ENCODE assay signal across 26 cellular contexts in genomic region chr6:106862858-106863257, GRCh38.
"Had no signal": no experiment of that assay in that cellular context is flagged by ENCODE, and none has a peak within 500 bp of the region (broad histone marks: within the 10 kb centered on the region; RNA-seq: fewer than 3 reads in every experiment).

No MANE protein-coding gene starts in this region.

- H3K36me3 ChIP-seq: stomach, suprapubic skin, thoracic aorta, thyroid gland, tibial artery, tibial nerve, transverse colon, upper lobe of left lung, upper lobe of right lung, uterus, vagina had no signal

- H3K27me3 ChIP-seq: stomach, suprapubic skin, testis, thyroid gland, tibial artery, tibial nerve, transverse colon, upper lobe of left lung, upper lobe of right lung, uterus, vagina had no signal

- H3K4me1 ChIP-seq: stomach, testis, tibial artery, tibial nerve, upper lobe of left lung, upper lobe of right lung, uterus had no signal

- H3K27ac ChIP-seq: stomach, suprapubic skin, testis, thoracic aorta, thyroid gland, tibial artery, tibial nerve, transverse colon, upper lobe of left lung, upper lobe of right lung, uterus, vagina had no signal

- FAIRE-seq: urothelium cell line had no signal

- H3K4me3 ChIP-seq: stomach, suprapubic skin, testis, thoracic aorta, thyroid gland, tibial artery, tibial nerve, transverse colon, upper lobe of left lung, upper lobe of right lung, uterus, vagina had no signal

- ATAC-seq: stimulated activated effector memory CD8-positive, alpha-beta T cell treated with anti-CD3 and anti-CD28 coated beads, Interleukin-12 subunit alpha, Interleukin-12 subunit beta, amount 100 ng/mL, for 72 hours; stimulated activated memory B cell treated with anti-CD40 and anti-IgM and Interleukin-4, amounts not matched to agents 10 μg/mL and 1 μg/mL and 100 μg/mL, for 72 hours; stimulated activated naive B cell treated with anti-CD40 and anti-IgM and Interleukin-4, amounts not matched to agents 10 μg/mL and 1 μg/mL and 100 μg/mL, for 72 hours; stimulated activated naive CD8-positive, alpha-beta T cell treated with anti-CD3 and anti-CD28 coated beads, Interleukin-15, amount 100 ng/mL, for 72 hours; stimulated activated naive CD8-positive, alpha-beta T cell treated with anti-CD3 and anti-CD28 coated beads, Interleukin-15, Interleukin-2, amounts not matched to agents 100 U/mL and 50 U/mL, for 24 hours; upper lobe of right lung had no signal

- DNase-seq: stimulated activated CD4-positive, alpha-beta T cell treated with anti-CD3 and anti-CD28 coated beads, Interleukin-2, amount 100 ng/mL, for 48 hours; stimulated activated CD4-positive, alpha-beta T cell treated with anti-CD3 and anti-CD28 coated beads, Interleukin-4, amount 100 ng/mL, for 24 hours; stimulated activated CD4-positive, alpha-beta T cell treated with anti-CD3 and anti-CD28 coated beads, Interleukin-4, amount 100 ng/mL, for 4 hours; stimulated activated CD8-positive, alpha-beta memory T cell treated with anti-CD3 and anti-CD28 coated beads, Interleukin-4, amount 100 ng/mL, for 48 hours; stimulated activated naive B cell treated with anti-CD40 and anti-IgM and Interleukin-4, amounts not matched to agents 10 μg/mL and 1 μg/mL and 100 μg/mL, for 72 hours; stimulated activated naive CD4-positive, alpha-beta T cell; stimulated activated naive CD4-positive, alpha-beta T cell treated with Interleukin-2 at 50 U/mL for 16 hours; stimulated activated naive CD8-positive, alpha-beta T cell treated with anti-CD3 and anti-CD28 coated beads, Interleukin-15, amount 100 ng/mL, for 72 hours; stimulated activated naive CD8-positive, alpha-beta T cell treated with anti-CD3 and anti-CD28 coated beads, Interleukin-15, Interleukin-2, amounts not matched to agents 100 U/mL and 50 U/mL, for 24 hours; stomach; substantia nigra; testis; thyroid gland; tibial artery; transverse colon; trophoblast cell; upper lobe of left lung; upper lobe of right lung; uterus had no signal

- H3K9me3 ChIP-seq: suprapubic skin, testis, thoracic aorta, thyroid gland, tibial artery, upper lobe of right lung, uterus, vagina had no signal
